9 cellular contexts compared by ENCODE assay signal in the genomic region with DNA sequence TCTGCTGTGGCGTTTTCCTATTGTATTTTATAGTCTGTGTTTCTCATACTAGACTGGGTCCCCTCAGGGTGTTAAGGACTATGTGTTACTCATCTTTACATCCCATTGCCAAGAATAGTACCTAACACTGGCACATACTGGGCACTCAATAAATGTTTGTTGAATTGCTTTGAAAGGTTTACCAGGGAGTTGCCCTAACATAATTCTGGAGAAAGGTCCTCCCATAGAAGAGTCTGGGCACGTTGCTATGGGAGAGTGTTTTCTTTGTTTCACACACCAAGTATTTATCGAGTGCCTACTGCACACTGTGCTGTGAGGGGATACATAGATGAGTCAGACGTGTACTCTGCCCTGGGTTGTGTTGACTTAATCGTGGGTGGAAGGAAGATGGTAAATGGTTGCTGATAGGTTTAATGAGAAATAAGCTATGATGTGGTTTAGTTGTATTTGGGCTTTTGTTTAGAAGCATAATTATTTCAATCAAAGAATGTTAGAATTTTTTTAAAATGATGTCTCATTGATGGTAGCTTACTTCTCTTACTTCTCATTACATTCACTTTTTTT. TPM values are rescaled to one million over a fixed set of nuclear protein-coding genes. Genes with fewer than 3 reads are reported as not detected.
DNase-seq lines count a peak whose midpoint lies in the region; ATAC-seq, FAIRE-seq and TF ChIP-seq lines count a peak whose summit lies in the region.
"Had no signal": no experiment of that assay in that cellular context is flagged by ENCODE, and none has a peak within 500 bp of the region (broad histone marks: within the 10 kb centered on the region; RNA-seq: fewer than 3 reads in every experiment).

No MANE protein-coding gene starts in this region.

- FAIRE-seq in kidney (lab: Jason Lieb, UNC): no peak

- DNase-seq in EL (peak; percentile 74), GM20000 (ENCODE audit: low spot score) (peak; percentile 42), WTC11 (ENCODE audit: low spot score) (no peak), kidney (no peak), D341Med (ENCODE audit: low spot score) (no peak), dorsolateral prefrontal cortex (no peak)

- H3K9me3 ChIP-seq in liver (ENCODE audit: control insufficient read depth in 4 of 4, low read length in 3 of 4) (no peaks in the 10 kb centered on the region), kidney (ENCODE audit: control insufficient read depth in 1 of 2, low read length in 2 of 2) (no peaks in the 10 kb centered on the region)

- intact Hi-C loops in kidney (cut with DNase I) (no loop called here), dorsolateral prefrontal cortex (cut with DNase I) (no loop called here)

- H3K36me3 ChIP-seq in liver (ENCODE audit: control insufficient read depth in 4 of 4, insufficient read depth in 3 of 4, low read depth in 1 of 4, low read length in 3 of 4) (no peaks in the 10 kb centered on the region), kidney (ENCODE audit: control insufficient read depth in 1 of 2, insufficient read depth in 2 of 2, low read length in 2 of 2) (no peaks in the 10 kb centered on the region)

- ATAC-seq in HG03460 (IDR thresholded peaks at IDR 0.05; ENCODE audit: unreplicated experiment): peak; percentile 86
- no peak for ATAC-seq in WTC11

- peaks cover 4% of the 10 kb centered on the region for H3K36me3 Mint-ChIP-seq in WTC11

- peak; percentile 50 to 52 for TF ChIP-seq RAD21 in liver (IDR thresholded peaks at IDR 0.05)

- TF ChIP-seq CTCF in GM20000 (IDR thresholded peaks at IDR 0.05; ENCODE audit: extremely low read depth, missing control alignments): no peak
- no peak for TF ChIP-seq CTCF in WTC11 (IDR thresholded peaks at IDR 0.05)
- TF ChIP-seq CTCF in liver (IDR thresholded peaks at IDR 0.05; ENCODE audit: low read depth, low read length, missing input control): no peak
- TF ChIP-seq CTCF in kidney (IDR thresholded peaks at IDR 0.05; ENCODE audit: borderline replicate concordance, extremely low read depth, insufficient read depth): no peak
- no peak for TF ChIP-seq CTCF in dorsolateral prefrontal cortex (IDR thresholded peaks at IDR 0.05 in 54 of 56, conservative IDR thresholded peaks at IDR 0.05 in 2 of 56; ENCODE audit: low read depth in 1 of 56, partially characterized antibody in 56 of 56)

- POLR2A ChIA-PET in WTC11 (lab: Charles Lee): no interaction called here

- WGBS in liver: 27% methylated on average over 5 of the region's 5 CpGs

- H3K27me3 Mint-ChIP-seq in WTC11 (ENCODE audit: low read depth): no peaks in the 10 kb centered on the region

- H3K9ac ChIP-seq in liver (ENCODE audit: low read depth in 1 of 2, low read length in 2 of 2) (no peak overlapping the region), kidney (ENCODE audit: low read length in 2 of 2) (no peak overlapping the region)

- H3K27ac ChIP-seq in liver (ENCODE audit: low read depth in 1 of 2, low read length in 2 of 2) (peak overlapping the region; percentile 77 to 81), kidney (ENCODE audit: low read depth in 2 of 2, low read length in 2 of 2) (no peak overlapping the region), dorsolateral prefrontal cortex (no peak overlapping the region)

- H3K4me3 Mint-ChIP-seq in WTC11: no peak overlapping the region

- no peaks in the 10 kb centered on the region for H3K9me3 Mint-ChIP-seq in WTC11

- H3K4me1 ChIP-seq in liver (ENCODE audit: control insufficient read depth in 4 of 4, insufficient read depth in 4 of 4, low read length in 3 of 4) (peaks cover 1 to 34% (median 20%) of the 10 kb centered on the region in 4 donors), kidney (ENCODE audit: control insufficient read depth in 1 of 2, insufficient read depth in 1 of 2, low read depth in 1 of 2, low read length in 2 of 2) (peaks cover 6 to 9% of the 10 kb centered on the region in 2 donors)

- CTCF ChIA-PET in WTC11 (lab: Charles Lee): interaction anchor here (1.8 kb wide), 1 partner anchor 43 kb away, joined by 5 read pairs; the partner anchor contains the start of gene AFF1

- no peak overlapping the region for H3K4me3 ChIP-seq in liver (ENCODE audit: low read depth in 1 of 3, low read length in 3 of 3)
- H3K4me3 ChIP-seq in kidney (ENCODE audit: low read length in 2 of 2): no peak overlapping the region
- no peak overlapping the region for H3K4me3 ChIP-seq in dorsolateral prefrontal cortex
- H3K4me3 ChIP-seq: SK-N-MC had no signal

- peak overlapping the region; percentile 89 for H3K27ac Mint-ChIP-seq in WTC11

- peaks cover 56% of the 10 kb centered on the region for H3K4me1 Mint-ChIP-seq in WTC11

- H3K27me3 ChIP-seq in liver (ENCODE audit: control insufficient read depth in 4 of 4, insufficient read depth in 4 of 4, low read length in 3 of 4) (no peaks in the 10 kb centered on the region), dorsolateral prefrontal cortex (no peaks in the 10 kb centered on the region)

TF ChIP-seq in WTC11, 78 proteins besides CTCF, POLR2A, EP300 and RAD21:
- TF ChIP-seq ZNF138 (CRISPR knock-in tag; conservative IDR thresholded peaks at IDR 0.05): no peak
- peak; percentile 26; the same call in 1 of the 2 replicates for TF ChIP-seq GABPB1 (CRISPR knock-in tag; IDR thresholded peaks at IDR 0.05)

TF ChIP-seq in liver, 16 proteins besides CTCF, POLR2A, EP300 and RAD21:
- peak; percentile 98 for TF ChIP-seq FOXA2 (IDR thresholded peaks at IDR 0.05)
- TF ChIP-seq GABPA (IDR thresholded peaks at IDR 0.05 in 1 of 2, conservative IDR thresholded peaks at IDR 0.05 in 1 of 2): no peak
- TF ChIP-seq, protein P1, sequence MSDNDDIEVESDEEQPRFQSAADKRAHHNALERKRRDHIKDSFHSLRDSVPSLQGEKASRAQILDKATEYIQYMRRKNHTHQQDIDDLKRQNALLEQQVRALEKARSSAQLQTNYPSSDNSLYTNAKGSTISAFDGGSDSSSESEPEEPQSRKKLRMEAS (IDR thresholded peaks at IDR 0.05): peak; percentile 72
- peak; percentile 77 for TF ChIP-seq HNF4G (IDR thresholded peaks at IDR 0.05)
- peak; percentile 92 to 96 for TF ChIP-seq HNF4A (conservative IDR thresholded peaks at IDR 0.05)
- TF ChIP-seq, protein P2, sequence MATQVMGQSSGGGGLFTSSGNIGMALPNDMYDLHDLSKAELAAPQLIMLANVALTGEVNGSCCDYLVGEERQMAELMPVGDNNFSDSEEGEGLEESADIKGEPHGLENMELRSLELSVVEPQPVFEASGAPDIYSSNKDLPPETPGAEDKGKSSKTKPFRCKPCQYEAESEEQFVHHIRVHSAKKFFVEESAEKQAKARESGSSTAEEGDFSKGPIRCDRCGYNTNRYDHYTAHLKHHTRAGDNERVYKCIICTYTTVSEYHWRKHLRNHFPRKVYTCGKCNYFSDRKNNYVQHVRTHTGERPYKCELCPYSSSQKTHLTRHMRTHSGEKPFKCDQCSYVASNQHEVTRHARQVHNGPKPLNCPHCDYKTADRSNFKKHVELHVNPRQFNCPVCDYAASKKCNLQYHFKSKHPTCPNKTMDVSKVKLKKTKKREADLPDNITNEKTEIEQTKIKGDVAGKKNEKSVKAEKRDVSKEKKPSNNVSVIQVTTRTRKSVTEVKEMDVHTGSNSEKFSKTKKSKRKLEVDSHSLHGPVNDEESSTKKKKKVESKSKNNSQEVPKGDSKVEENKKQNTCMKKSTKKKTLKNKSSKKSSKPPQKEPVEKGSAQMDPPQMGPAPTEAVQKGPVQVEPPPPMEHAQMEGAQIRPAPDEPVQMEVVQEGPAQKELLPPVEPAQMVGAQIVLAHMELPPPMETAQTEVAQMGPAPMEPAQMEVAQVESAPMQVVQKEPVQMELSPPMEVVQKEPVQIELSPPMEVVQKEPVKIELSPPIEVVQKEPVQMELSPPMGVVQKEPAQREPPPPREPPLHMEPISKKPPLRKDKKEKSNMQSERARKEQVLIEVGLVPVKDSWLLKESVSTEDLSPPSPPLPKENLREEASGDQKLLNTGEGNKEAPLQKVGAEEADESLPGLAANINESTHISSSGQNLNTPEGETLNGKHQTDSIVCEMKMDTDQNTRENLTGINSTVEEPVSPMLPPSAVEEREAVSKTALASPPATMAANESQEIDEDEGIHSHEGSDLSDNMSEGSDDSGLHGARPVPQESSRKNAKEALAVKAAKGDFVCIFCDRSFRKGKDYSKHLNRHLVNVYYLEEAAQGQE (IDR thresholded peaks at IDR 0.05): peak; percentile 90
- TF ChIP-seq EGR1 (IDR thresholded peaks at IDR 0.05; ENCODE audit: low read depth in 2 of 2): peak; percentile 58 to 94
- no peak for TF ChIP-seq TAF1 (conservative IDR thresholded peaks at IDR 0.05)
- TF ChIP-seq YY1 (IDR thresholded peaks at IDR 0.05): peak; percentile 80
- peak; percentile 80 for TF ChIP-seq SP1 (IDR thresholded peaks at IDR 0.05)
- peak; percentile 92 for TF ChIP-seq ZBTB33 (IDR thresholded peaks at IDR 0.05)
- peak; percentile 98 for TF ChIP-seq FOXA1 (IDR thresholded peaks at IDR 0.05)
- no peak for TF ChIP-seq NR2F2 (IDR thresholded peaks at IDR 0.05)
- peak; percentile 100 for TF ChIP-seq JUND (IDR thresholded peaks at IDR 0.05)
- peak; percentile 34 to 83 for TF ChIP-seq RXRA (IDR thresholded peaks at IDR 0.05)
- TF ChIP-seq, protein P3, sequence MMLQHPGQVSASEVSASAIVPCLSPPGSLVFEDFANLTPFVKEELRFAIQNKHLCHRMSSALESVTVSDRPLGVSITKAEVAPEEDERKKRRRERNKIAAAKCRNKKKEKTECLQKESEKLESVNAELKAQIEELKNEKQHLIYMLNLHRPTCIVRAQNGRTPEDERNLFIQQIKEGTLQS (IDR thresholded peaks at IDR 0.05): peak; percentile 97

RNA-seq across cellular contexts. Expression of gene AFF1, which starts 42.9 kb away (rescaled TPM):
- total RNA-seq in WTC11 (2021) (72.6 to 93.4 TPM (median 83.9 TPM) in 3 replicates), liver (10 to 100 TPM; 24.3 to 42.8 TPM), kidney (187 TPM), dorsolateral prefrontal cortex (10 to 100 TPM; 37.6 to 89.2 (median 55.4) TPM)
- polyA plus RNA-seq in liver (10 to 100 TPM in 1 of 2 donors, 1 to 10 TPM in 1; 7.2 to 18.6 TPM), kidney (ENCODE audit: insufficient read depth, low read depth, low replicate concordance) (13.4 TPM)

Comparison
In these comparisons a context has a peak if more than half of its experiments do, and no peak if none do; other contexts are left out.
1. DNase-seq: peak in EL (single experiment) and GM20000 (single experiment); none in WTC11 (single experiment), kidney (single experiment), D341Med (single experiment) and dorsolateral prefrontal cortex (0 of 10).
2. H3K27ac ChIP-seq: peak in liver (2 of 2); none in kidney (0 of 2) and dorsolateral prefrontal cortex (0 of 59).